ENCODE assay signal across 14 cellular contexts in the genomic region with DNA sequence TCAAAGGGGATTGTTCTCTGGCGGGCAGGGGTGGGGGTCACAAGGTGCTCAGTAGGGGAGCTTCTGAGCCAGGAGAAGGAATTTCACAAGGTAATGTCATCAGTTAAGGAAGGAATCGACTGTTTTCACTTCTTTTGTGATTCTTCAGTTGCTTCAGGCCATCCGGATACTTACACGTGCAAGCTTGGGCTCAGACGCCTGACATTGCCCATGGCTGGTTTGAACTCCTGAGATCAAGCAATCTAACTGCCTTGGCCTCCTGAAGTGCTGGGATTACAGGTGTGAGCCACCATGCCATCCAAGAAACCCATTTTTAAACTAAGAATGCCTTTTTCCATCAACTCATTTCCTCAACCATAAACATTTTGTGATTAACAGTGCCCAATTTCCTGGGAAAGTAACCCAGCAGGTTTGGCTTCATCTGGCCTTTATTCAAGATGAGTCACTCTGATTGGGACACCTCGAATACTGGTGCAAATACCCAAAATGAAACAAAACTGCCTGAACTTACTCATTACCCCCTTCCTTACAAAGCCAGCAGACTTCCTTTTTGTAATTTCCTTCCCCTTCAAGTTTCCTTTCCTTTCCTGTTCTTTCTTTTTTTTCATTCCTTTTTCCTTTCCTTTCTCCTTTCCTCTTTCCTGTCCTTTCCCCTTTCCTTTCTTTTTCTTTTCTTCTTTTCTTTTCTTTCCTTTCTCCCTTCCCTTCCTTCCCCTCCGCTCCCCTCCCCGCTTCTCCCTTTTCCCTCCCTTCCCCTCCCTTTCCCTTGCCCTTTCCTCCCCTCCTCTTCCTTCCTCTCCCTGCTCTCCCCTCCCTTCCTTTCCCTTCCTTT. TPM values are rescaled to one million over a fixed set of nuclear protein-coding genes. Genes with fewer than 3 reads are reported as not detected.
DNase-seq lines count a peak whose midpoint lies in the region; ATAC-seq and TF ChIP-seq lines count a peak whose summit lies in the region.
"Had no signal": no experiment of that assay in that cellular context is flagged by ENCODE, and none has a peak within 500 bp of the region (broad histone marks: within the 10 kb centered on the region; RNA-seq: fewer than 3 reads in every experiment).

No MANE protein-coding gene starts in this region.

- H3K9me3 ChIP-seq in mesenchymal stem cell (ENCODE audit: control insufficient read depth, low read length) = no peaks in the 10 kb centered on the region
- H3K9me3 ChIP-seq: esophagus muscularis mucosa had no signal

- H2BK12ac ChIP-seq in mesenchymal stem cell (ENCODE audit: low read length in 2 of 2) = no peak overlapping the region

- DNase-seq in HT-29 (ENCODE audit: low spot score) = peak; percentile 19
- no peak for DNase-seq in activated naive CD4-positive, alpha-beta T cell treated with anti-CD3 and anti-CD28 coated beads, Interleukin-2, amount 50 U/mL, for 72 hours (ENCODE audit: low spot score in 2 of 2)
- peak; percentile 17 for DNase-seq in kidney tubule cell (ENCODE audit: low spot score)
- no peak for DNase-seq in mesenchymal stem cell
- DNase-seq: H7, NCI-H1694 had no signal

- no peaks in the 10 kb centered on the region for H3K36me3 ChIP-seq in mesenchymal stem cell (ENCODE audit: control insufficient read depth in 1 of 2, insufficient read depth in 2 of 2, low read depth in 1 of 2, low read length in 2 of 2)
- H3K36me3 ChIP-seq: esophagus muscularis mucosa had no signal

- H3K4me1 ChIP-seq in mesenchymal stem cell (ENCODE audit: control insufficient read depth, insufficient read depth, low read depth, low read length) = no peaks in the 10 kb centered on the region

- peak overlapping the region; percentile 39 for H3K27ac ChIP-seq in C4-2B
- H3K27ac ChIP-seq in mesenchymal stem cell (ENCODE audit: low read length, poor library complexity, severe bottlenecking) = no peak overlapping the region
- H3K27ac ChIP-seq: esophagus muscularis mucosa had no signal

- H3K79me1 ChIP-seq in mesenchymal stem cell (replicated peaks; ENCODE audit: low read length, poor library complexity, severe bottlenecking) = no peaks in the 10 kb centered on the region

- no peak overlapping the region for H3K9ac ChIP-seq in mesenchymal stem cell (ENCODE audit: low read length)

- no peak overlapping the region for H3K18ac ChIP-seq in mesenchymal stem cell (ENCODE audit: low read depth in 1 of 2, low read length in 2 of 2)

- ATAC-seq in activated naive CD4-positive, alpha-beta T cell treated with anti-CD3 and anti-CD28 coated beads, Interleukin-2, amount 50 U/mL, for 72 hours = peak; percentile 74 to 94
- ATAC-seq in GM21360 (IDR thresholded peaks at IDR 0.05; ENCODE audit: unreplicated experiment) (no peak), GM19035 (IDR thresholded peaks at IDR 0.05; ENCODE audit: unreplicated experiment) (no peak), GM18858 (IDR thresholded peaks at IDR 0.05; ENCODE audit: unreplicated experiment) (no peak)
- ATAC-seq: activated CD4-positive, CD25-positive, alpha-beta regulatory T cell treated with anti-CD3 and anti-CD28 coated beads, Interleukin-2, amount 50 U/mL, for 24 hours; sciatic nerve had no signal

- peaks cover 0 to 8% of the 10 kb centered on the region in 2 experiments for H3K27me3 ChIP-seq in mesenchymal stem cell (ENCODE audit: control insufficient read depth in 1 of 2, insufficient read depth in 1 of 2, low read length in 2 of 2)

- H3K23ac ChIP-seq in mesenchymal stem cell (ENCODE audit: low read length in 2 of 2) = no peak overlapping the region

- no peak overlapping the region for H2BK15ac ChIP-seq in mesenchymal stem cell (ENCODE audit: low read depth, poor library complexity, severe bottlenecking)

- no peak overlapping the region for H3K14ac ChIP-seq in mesenchymal stem cell (ENCODE audit: low read length in 2 of 2)

- no peak overlapping the region for H2BK120ac ChIP-seq in mesenchymal stem cell (ENCODE audit: low read depth, low read length)

- H3K27ac Mint-ChIP-seq in activated naive CD4-positive, alpha-beta T cell treated with anti-CD3 and anti-CD28 coated beads, Interleukin-2, amount 50 U/mL, for 72 hours = peak overlapping the region in 1 of 2 donors; percentile 50

- H3K4me2 ChIP-seq in mesenchymal stem cell (ENCODE audit: low read length, poor library complexity, severe bottlenecking) = no peak overlapping the region

- peaks cover 4 to 6% of the 10 kb centered on the region in 2 donors for H3K9me3 Mint-ChIP-seq in activated naive CD4-positive, alpha-beta T cell treated with anti-CD3 and anti-CD28 coated beads, Interleukin-2, amount 50 U/mL, for 72 hours

- no peak overlapping the region for H2AFZ ChIP-seq in mesenchymal stem cell (ENCODE audit: low read depth, low read length)

- H3K4ac ChIP-seq in mesenchymal stem cell (ENCODE audit: low read depth in 1 of 2, low read length in 2 of 2) = no peak overlapping the region

- H3K4me3 ChIP-seq in mesenchymal stem cell (ENCODE audit: insufficient read depth in 1 of 2, low read depth in 1 of 2, low read length in 2 of 2) = no peak overlapping the region
- H3K4me3 ChIP-seq: esophagus muscularis mucosa had no signal

- peaks cover 0 to 7% of the 10 kb centered on the region in 2 donors for H3K36me3 Mint-ChIP-seq in activated naive CD4-positive, alpha-beta T cell treated with anti-CD3 and anti-CD28 coated beads, Interleukin-2, amount 50 U/mL, for 72 hours

- H4K91ac ChIP-seq in mesenchymal stem cell (ENCODE audit: low read length) = no peak overlapping the region

- 78% methylated on average over 8 of the region's 8 CpGs for WGBS in mesenchymal stem cell

- H4K8ac ChIP-seq in mesenchymal stem cell (ENCODE audit: low read length) = no peak overlapping the region

- H2AK5ac ChIP-seq in mesenchymal stem cell (ENCODE audit: low read length, severe bottlenecking) = no peak overlapping the region

- TF ChIP-seq CTCF in C4-2B (conservative IDR thresholded peaks at IDR 0.05) = no peak

- H2BK5ac ChIP-seq in mesenchymal stem cell (ENCODE audit: low read depth, low read length, poor library complexity, severe bottlenecking) = no peak overlapping the region

RNA-seq across cellular contexts. Expression of gene RNASE10, which starts 10.2 kb away (rescaled TPM):
- not detected in 2 replicates for total RNA-seq in HT-29 (2014; rRNA removed; shearing (Covaris generic))
- total RNA-seq in activated naive CD4-positive, alpha-beta T cell treated with anti-CD3 and anti-CD28 coated beads, Interleukin-2, amount 50 U/mL, for 72 hours = under 1 TPM; 0.43 to 0.71 TPM
- polyA plus RNA-seq in mesenchymal stem cell (2013, experiment 1 of 2) = not detected
- 0.04 TPM for polyA plus RNA-seq in mesenchymal stem cell (2013, experiment 2 of 2)
- total RNA-seq: esophagus muscularis mucosa, H7 had no signal
- polyA plus RNA-seq: liver had no signal

RNA-seq across cellular contexts. Expression of gene PNP, which starts 25.9 kb away (rescaled TPM):
- total RNA-seq in HT-29 (2014; rRNA removed; shearing (Covaris generic)) = 82.7 and 90.1 TPM in 2 replicates
- 100 to 1,000 TPM; 167 to 241 TPM for total RNA-seq in activated naive CD4-positive, alpha-beta T cell treated with anti-CD3 and anti-CD28 coated beads, Interleukin-2, amount 50 U/mL, for 72 hours
- 52.4 TPM for polyA plus RNA-seq in mesenchymal stem cell (2013, experiment 1 of 2)
- polyA plus RNA-seq in mesenchymal stem cell (2013, experiment 2 of 2) = 51.1 TPM

RNA-seq across cellular contexts. Expression of gene PIP4P1, which starts 33.9 kb away (rescaled TPM):
- total RNA-seq in HT-29 (2014; rRNA removed; shearing (Covaris generic)) = 33.1 and 35.7 TPM in 2 replicates
- total RNA-seq in activated naive CD4-positive, alpha-beta T cell treated with anti-CD3 and anti-CD28 coated beads, Interleukin-2, amount 50 U/mL, for 72 hours = 10 to 100 TPM; 29.1 to 90.2 TPM
- polyA plus RNA-seq in mesenchymal stem cell (2013, experiment 1 of 2) = 40.3 TPM
- 38.7 TPM for polyA plus RNA-seq in mesenchymal stem cell (2013, experiment 2 of 2)

RNA-seq across cellular contexts. Expression of gene APEX1, which starts 40.1 kb away (rescaled TPM):
- total RNA-seq in HT-29 (2014; rRNA removed; shearing (Covaris generic)) = 64.0 TPM in 2 replicates
- total RNA-seq in activated naive CD4-positive, alpha-beta T cell treated with anti-CD3 and anti-CD28 coated beads, Interleukin-2, amount 50 U/mL, for 72 hours = 100 to 1,000 TPM; 171 to 234 TPM
- polyA plus RNA-seq in mesenchymal stem cell (2013, experiment 1 of 2) = 255 TPM
- polyA plus RNA-seq in mesenchymal stem cell (2013, experiment 2 of 2) = 251 TPM

RNA-seq across cellular contexts. Expression of gene OSGEP, which starts 40.5 kb away (rescaled TPM):
- total RNA-seq in HT-29 (2014; rRNA removed; shearing (Covaris generic)) = 44.2 and 44.5 TPM in 2 replicates
- total RNA-seq in activated naive CD4-positive, alpha-beta T cell treated with anti-CD3 and anti-CD28 coated beads, Interleukin-2, amount 50 U/mL, for 72 hours = 10 to 100 TPM; 43.3 to 58.6 TPM
- polyA plus RNA-seq in mesenchymal stem cell (2013, experiment 1 of 2) = 15.2 TPM
- polyA plus RNA-seq in mesenchymal stem cell (2013, experiment 2 of 2) = 14.4 TPM

Comparison
In these comparisons a context has a peak if more than half of its experiments do, and no peak if none do; other contexts are left out.
1. DNase-seq: peak in HT-29 (single experiment) and kidney tubule cell (single experiment); none in activated naive CD4-positive, alpha-beta T cell treated with anti-CD3 and anti-CD28 coated beads, Interleukin-2, amount 50 U/mL, for 72 hours (0 of 2) and mesenchymal stem cell (single experiment).
2. ATAC-seq: peak in activated naive CD4-positive, alpha-beta T cell treated with anti-CD3 and anti-CD28 coated beads, Interleukin-2, amount 50 U/mL, for 72 hours (2 of 2); none in GM21360 (single experiment), GM19035 (single experiment) and GM18858 (single experiment).